9 cellular contexts compared by ENCODE assay signal in genomic region chr2:152743004-152743403, GRCh38. TPM values are rescaled to one million over a fixed set of nuclear protein-coding genes. Genes with fewer than 3 reads are reported as not detected.
DNase-seq lines count a peak whose midpoint lies in the region; ATAC-seq and TF ChIP-seq lines count a peak whose summit lies in the region.
"Had no signal": no experiment of that assay in that cellular context is flagged by ENCODE, and none has a peak within 500 bp of the region (broad histone marks: within the 10 kb centered on the region; RNA-seq: fewer than 3 reads in every experiment).

No MANE protein-coding gene starts in this region.

- H3K4me1 Mint-ChIP-seq in T-helper 17 cell, result peaks cover 8% of the 10 kb centered on the region

- no peaks in the 10 kb centered on the region for H3K27me3 Mint-ChIP-seq in T-helper 17 cell

- peak; percentile 72 for ATAC-seq in GM21717 (IDR thresholded peaks at IDR 0.05; ENCODE audit: unreplicated experiment)
- ATAC-seq in T-helper 17 cell, result no peak

- no peak overlapping the region for H3K4me3 ChIP-seq in GM06990 (replicated peaks; ENCODE audit: low read depth, low read length)
- no peak overlapping the region for H3K4me3 ChIP-seq in prostate gland
- H3K4me3 ChIP-seq: SK-N-MC had no signal

- peaks cover 8% of the 10 kb centered on the region for H3K36me3 Mint-ChIP-seq in T-helper 17 cell (ENCODE audit: low read depth)

- no peak overlapping the region for H3K27ac ChIP-seq in prostate gland
- H3K27ac ChIP-seq: SK-N-MC had no signal

- H3K9me3 ChIP-seq in prostate gland (no peaks in the 10 kb centered on the region), T-helper 17 cell (ENCODE audit: control insufficient read depth, low read length, poor library complexity, severe bottlenecking) (no peaks in the 10 kb centered on the region)

- TF ChIP-seq CTCF in GM06990 (IDR thresholded peaks at IDR 0.05; ENCODE audit: insufficient read depth, low read length, poor library complexity, severe bottlenecking) (peak; percentile 58), prostate gland (IDR thresholded peaks at IDR 0.05) (peak in 3 of 4 experiments; percentile 31 to 45 (median 40))

- 38% methylated on average over 3 of the region's 3 CpGs for WGBS in prostate gland

- H3K27ac Mint-ChIP-seq in T-helper 17 cell, result no peak overlapping the region

- no peak for TF ChIP-seq POLR2A in prostate gland (IDR thresholded peaks at IDR 0.05)

- H3K4me1 ChIP-seq in prostate gland (replicated peaks), result no peaks in the 10 kb centered on the region

- no peak for DNase-seq in GM06990 (ENCODE audit: extremely low read depth, insufficient read length)
- peak; percentile 16 for DNase-seq in M059J (ENCODE audit: low read depth)
- peak; percentile 9 for DNase-seq in cerebellum (ENCODE audit: low spot score)
- DNase-seq in prostate gland (ENCODE audit: low spot score), result no peak
- no peak for DNase-seq in stimulated activated CD4-positive, alpha-beta T cell treated with anti-CD3 and anti-CD28 coated beads, Interleukin-15, amount 100 ng/mL, for 24 hours
- no peak for DNase-seq in T-helper 17 cell
- no peak for DNase-seq in activated T-cell treated with anti-CD3 and anti-CD28 coated beads for 4 hours

- H3K36me3 ChIP-seq in GM06990 (ENCODE audit: control insufficient read depth, insufficient read depth, low read length) (no peaks in the 10 kb centered on the region; the same call in 1 of the 2 replicates), prostate gland (no peaks in the 10 kb centered on the region)

- intact Hi-C loops in prostate gland (cut with DNase I), result no loop called here

- no peak overlapping the region for H3K4me3 Mint-ChIP-seq in T-helper 17 cell

- H3K27me3 ChIP-seq in GM06990 (replicated peaks; ENCODE audit: control insufficient read depth, insufficient read depth, low read length) (no peaks in the 10 kb centered on the region), prostate gland (replicated peaks; ENCODE audit: insufficient read depth) (no peaks in the 10 kb centered on the region)

RNA-seq across cellular contexts. Expression of gene ARL6IP6, which starts 24.6 kb away (rescaled TPM):
- total RNA-seq in M059J (2014; rRNA removed; shearing (Covaris generic)), result 53.6 and 66.7 TPM in 2 replicates
- total RNA-seq in cerebellum, result 31.9 TPM
- 10 to 100 TPM; 18.9 to 32.2 TPM for total RNA-seq in prostate gland
- total RNA-seq in T-helper 17 cell, result 10 to 100 TPM; 14.3 to 17.9 TPM

RNA-seq across cellular contexts. Expression of gene PRPF40A, which starts 25.7 kb away (rescaled TPM):
- total RNA-seq in M059J (2014; rRNA removed; shearing (Covaris generic)), result 103 and 105 TPM in 2 replicates
- total RNA-seq in cerebellum, result 105 TPM
- total RNA-seq in prostate gland, result 10 to 100 TPM; 82.6 to 97.9 TPM
- 100 to 1,000 TPM; 117 to 133 TPM for total RNA-seq in T-helper 17 cell

Comparison
In these comparisons a context has a peak if more than half of its experiments do, and no peak if none do; other contexts are left out.
1. DNase-seq: peak in M059J (single experiment) and cerebellum (single experiment); none in GM06990 (single experiment), prostate gland (single experiment), stimulated activated CD4-positive, alpha-beta T cell treated with anti-CD3 and anti-CD28 coated beads, Interleukin-15, amount 100 ng/mL, for 24 hours (single experiment), T-helper 17 cell (0 of 3) and activated T-cell treated with anti-CD3 and anti-CD28 coated beads for 4 hours (single experiment).